7 cellular contexts compared by ENCODE assay signal in genomic region chr14:76538648-76539008, GRCh38.
"Had no signal": no experiment of that assay in that cellular context is flagged by ENCODE, and none has a peak within 500 bp of the region (broad histone marks: within the 10 kb centered on the region; RNA-seq: fewer than 3 reads in every experiment).

No MANE protein-coding gene starts in this region.

- ATAC-seq: K562 had no signal

- H3K27ac Mint-ChIP-seq: H9 had no signal

- H3K4me3 Mint-ChIP-seq: H9 had no signal

- H3K27ac ChIP-seq: GM23248, HL-60 had no signal

- H3K9ac ChIP-seq: GM23248 had no signal

- H3K9me3 Mint-ChIP-seq: H9 had no signal

- H3K4me3 ChIP-seq: GM23248, K562 had no signal

- DNase-seq: GM23248, H9, HCEC 1CT, IMR-90, KG1 had no signal
